In genomic region chr6:127457444-127458064, GRCh38 we compare ENCODE assay signal across 11 cellular contexts.
DNase-seq lines count a peak whose midpoint lies in the region; ATAC-seq and TF ChIP-seq lines count a peak whose summit lies in the region.
"Had no signal": no experiment of that assay in that cellular context is flagged by ENCODE, and none has a peak within 500 bp of the region (broad histone marks: within the 10 kb centered on the region; RNA-seq: fewer than 3 reads in every experiment).

No MANE protein-coding gene starts in this region.

- H3K9me3 Mint-ChIP-seq in effector memory CD8-positive, alpha-beta T cell, result no peaks in the 10 kb centered on the region
- H3K9me3 Mint-ChIP-seq: immature natural killer cell had no signal

- no peaks in the 10 kb centered on the region for H3K27me3 Mint-ChIP-seq in effector memory CD8-positive, alpha-beta T cell

- H3K4me3 ChIP-seq in retinal pigment epithelial cell (ENCODE audit: low read length), result no peak overlapping the region

- DNase-seq in GF-D8 (lab: John Stamatoyannopoulos, UW), result peak; percentile 88
- DNase-seq in SKM-1 treated with dmso at 0.1 percent for 144 hours (lab: John Stamatoyannopoulos, UW; ENCODE audit: unreplicated experiment), result peak; percentile 95
- DNase-seq in globus pallidus (ENCODE audit: low spot score), result peak; percentile 38
- DNase-seq in retinal pigment epithelial cell (ENCODE audit: low read depth), result peak; percentile 26
- no peak for DNase-seq in HUDEP-2 (lab: John Stamatoyannopoulos, UW; ENCODE audit: unreplicated experiment in 76 of 76)
- no peak for DNase-seq in effector memory CD8-positive, alpha-beta T cell
- no peak for DNase-seq in NCI-H2081 treated with DMSO at 0.1 percent for 48 hours (lab: John Stamatoyannopoulos, UW)
- no peak for DNase-seq in erythroblast (lab: John Stamatoyannopoulos, UW)
- DNase-seq: activated CD4-positive, CD25-positive, alpha-beta regulatory T cell; Calu3; immature natural killer cell had no signal

- ATAC-seq in effector memory CD8-positive, alpha-beta T cell (replicated peaks), result no peak

- H3K27ac Mint-ChIP-seq in effector memory CD8-positive, alpha-beta T cell, result no peak overlapping the region
- H3K27ac Mint-ChIP-seq: immature natural killer cell had no signal

- TF ChIP-seq CTCF in retinal pigment epithelial cell (conservative IDR thresholded peaks at IDR 0.05; ENCODE audit: low read depth, low read length), result no peak

- no peaks in the 10 kb centered on the region for H3K4me1 Mint-ChIP-seq in effector memory CD8-positive, alpha-beta T cell (ENCODE audit: low read depth in 2 of 2)
- H3K4me1 Mint-ChIP-seq: immature natural killer cell had no signal

- H3K4me3 Mint-ChIP-seq in effector memory CD8-positive, alpha-beta T cell, result no peak overlapping the region
- H3K4me3 Mint-ChIP-seq: immature natural killer cell had no signal

- no peaks in the 10 kb centered on the region for H3K36me3 Mint-ChIP-seq in effector memory CD8-positive, alpha-beta T cell (ENCODE audit: insufficient read depth)
- H3K36me3 Mint-ChIP-seq: immature natural killer cell had no signal

- no peak for TF ChIP-seq POLR2A in erythroblast (IDR thresholded peaks at IDR 0.05; ENCODE audit: low read length)

Comparison
In these comparisons a context has a peak if more than half of its experiments do, and no peak if none do; other contexts are left out.
1. DNase-seq: peak in GF-D8 (single experiment), SKM-1 treated with dmso at 0.1 percent for 144 hours (single experiment), globus pallidus (single experiment) and retinal pigment epithelial cell (single experiment); none in HUDEP-2 (0 of 76), effector memory CD8-positive, alpha-beta T cell (0 of 3), NCI-H2081 treated with DMSO at 0.1 percent for 48 hours (single experiment) and erythroblast (0 of 2).